In the genomic region with DNA sequence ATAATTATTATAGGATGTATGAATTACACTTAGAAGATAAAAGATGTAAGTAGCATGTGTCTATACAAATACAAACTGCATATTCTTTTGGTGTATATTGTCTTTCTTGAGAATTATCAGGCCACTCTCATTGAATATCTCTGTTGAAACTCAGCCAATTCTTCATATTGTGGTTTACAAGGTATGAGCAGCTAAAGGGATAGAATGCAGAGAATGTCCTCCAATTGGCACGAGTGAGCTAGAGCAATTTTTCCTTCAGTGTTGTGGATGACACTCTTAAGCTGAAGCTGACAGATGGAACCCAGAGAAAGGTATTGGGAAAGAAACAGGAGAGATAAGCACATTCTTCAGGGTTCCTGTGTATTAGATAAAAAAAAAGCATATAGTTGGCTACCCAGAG, we compare ENCODE assay signal across 23 cellular contexts.
DNase-seq lines count a peak whose midpoint lies in the region; ATAC-seq and TF ChIP-seq lines count a peak whose summit lies in the region.
"Had no signal": no experiment of that assay in that cellular context is flagged by ENCODE, and none has a peak within 500 bp of the region (broad histone marks: within the 10 kb centered on the region; RNA-seq: fewer than 3 reads in every experiment).

No MANE protein-coding gene starts in this region.

- no peaks in the 10 kb centered on the region for H3K9me3 ChIP-seq in GM23248 (ENCODE audit: low read depth)
- H3K9me3 ChIP-seq in mammary epithelial cell (replicated peaks; ENCODE audit: insufficient read depth, low read length), result no peaks in the 10 kb centered on the region
- H3K9me3 ChIP-seq in MM.1S (replicated peaks; ENCODE audit: insufficient read depth, low read length), result no peaks in the 10 kb centered on the region
- H3K9me3 ChIP-seq: thoracic aorta had no signal

- CTCF ChIA-PET in mammary epithelial cell (lab: Charles Lee; ENCODE audit: low non-redundant PET), result no interaction called here

- H3K4me1 ChIP-seq in GM23248 (ENCODE audit: insufficient read depth) (no peaks in the 10 kb centered on the region), mammary epithelial cell (ENCODE audit: insufficient read depth, low read length) (peaks cover 45% of the 10 kb centered on the region), MM.1S (ENCODE audit: low read length) (no peaks in the 10 kb centered on the region)

- H3F3A ChIP-seq in GM23248 (ENCODE audit: insufficient read depth), result no peaks in the 10 kb centered on the region
- no peaks in the 10 kb centered on the region for H3F3A ChIP-seq in MM.1S (ENCODE audit: insufficient read depth, low read length)

- H3K36me3 ChIP-seq in GM23248 (ENCODE audit: low read depth), result no peaks in the 10 kb centered on the region
- H3K36me3 ChIP-seq in mammary epithelial cell (ENCODE audit: insufficient read depth, low read length), result no peaks in the 10 kb centered on the region
- H3K36me3 ChIP-seq in MM.1S (replicated peaks; ENCODE audit: insufficient read depth, low read length), result no peaks in the 10 kb centered on the region
- H3K36me3 ChIP-seq: thoracic aorta had no signal

- H3K79me2 ChIP-seq in GM23248 (ENCODE audit: insufficient read depth) (no peaks in the 10 kb centered on the region), mammary epithelial cell (ENCODE audit: insufficient read depth, low read length) (no peaks in the 10 kb centered on the region), MM.1S (ENCODE audit: low read length) (no peaks in the 10 kb centered on the region)

- H2AFZ ChIP-seq in GM23248 (no peak overlapping the region), mammary epithelial cell (ENCODE audit: low read depth, low read length) (no peak overlapping the region), MM.1S (ENCODE audit: low read length) (no peak overlapping the region)

- H3K4me3 ChIP-seq in GM23248 (no peak overlapping the region), mammary epithelial cell (replicated peaks in 1 of 3; ENCODE audit: insufficient read depth in 1 of 3, low read depth in 2 of 3, low read length in 3 of 3) (no peak overlapping the region), MM.1S (ENCODE audit: low read length) (no peak overlapping the region)
- H3K4me3 ChIP-seq: coronary artery, thoracic aorta had no signal

- TF ChIP-seq CTCF in mammary epithelial cell (conservative IDR thresholded peaks at IDR 0.05 in 1 of 2, IDR thresholded peaks at IDR 0.05 in 1 of 2; ENCODE audit: extremely low read depth in 1 of 2, insufficient read depth in 1 of 2, low read depth in 1 of 2, low read length in 2 of 2), result no peak
- TF ChIP-seq CTCF in MM.1S (IDR thresholded peaks at IDR 0.05; ENCODE audit: low read length), result no peak

- H3K4me2 ChIP-seq in GM23248 (ENCODE audit: unreplicated experiment) (no peak overlapping the region), mammary epithelial cell (ENCODE audit: insufficient read depth, low read depth, low read length) (peak overlapping the region; percentile 57), MM.1S (ENCODE audit: low read depth, low read length) (no peak overlapping the region)

- DNase-seq in GM23248 (peak; percentile 4), NCI-H1105 treated with DMSO at 0.1 percent for 48 hours (lab: John Stamatoyannopoulos, UW) (peak; percentile 79), mammary epithelial cell (peak; percentile 37), kidney glomerular epithelial cell (lab: John Stamatoyannopoulos, UW) (peak; percentile 6), MM.1S (no peak), DMS 273 treated with DMSO at 0.1 percent for 48 hours (lab: John Stamatoyannopoulos, UW) (no peak), putamen (ENCODE audit: low spot score) (no peak)
- DNase-seq: ACHN; activated naive CD4-positive, alpha-beta T cell treated with Interleukin-2 at 50 U/mL for 16 hours; activated T-cell treated with anti-CD3 and anti-CD28 coated beads, Interleukin-2, amount 50 U/mL, for 4 hours; aorta; KG1; left colon; NCI-H1092; NCI-H2029 treated with DMSO at 0.1 percent for 48 hours; RPMI8226; stimulated activated CD4-positive, alpha-beta T cell treated with anti-CD3 and anti-CD28 coated beads, Interleukin-1b, Interleukin-23, amount 100 ng/mL, for 48 hours; stimulated activated naive B cell treated with anti-CD40 and anti-IgM and Interleukin-4, amounts not matched to agents 10 μg/mL and 1 μg/mL and 100 μg/mL, for 72 hours had no signal

- H3K9me2 ChIP-seq in GM23248 (ENCODE audit: insufficient read depth), result no peaks in the 10 kb centered on the region
- no peaks in the 10 kb centered on the region for H3K9me2 ChIP-seq in MM.1S (replicated peaks; ENCODE audit: insufficient read depth, low read length)

- ATAC-seq in GM18520 (IDR thresholded peaks at IDR 0.05; ENCODE audit: unreplicated experiment), result no peak
- ATAC-seq: activated CD4-positive, CD25-positive, alpha-beta regulatory T cell treated with anti-CD3 and anti-CD28 coated beads, Interleukin-2, amount 50 U/mL, for 24 hours; activated T-cell treated with anti-CD3 and anti-CD28 coated beads, Interleukin-2, amount 50 U/mL, for 4 hours; left colon; natural killer cell treated with Interleukin-12 subunit alpha and Interleukin-12 subunit beta and Interleukin-15 and Interleukin-18, amount 100 ng/mL, for 72 hours; stimulated activated naive B cell treated with anti-CD40 and anti-IgM and Interleukin-4, amounts not matched to agents 10 μg/mL and 1 μg/mL and 100 μg/mL, for 72 hours had no signal

- 16 to 20% methylated on average over 1 of the region's 1 CpG for WGBS in GM23248 (ENCODE audit: low coverage in 1 of 2, low lambda C conversion rate in 2 of 2, missing lambda C conversion rate in 2 of 2), 2 experiments
- WGBS in mammary epithelial cell (ENCODE audit: low coverage, missing lambda C conversion rate), result 0% methylated on average over 1 of the region's 1 CpG

- no peak overlapping the region for H3K9ac ChIP-seq in GM23248
- no peak overlapping the region for H3K9ac ChIP-seq in mammary epithelial cell (ENCODE audit: insufficient read depth, low read length)
- H3K9ac ChIP-seq in MM.1S (ENCODE audit: low read length), result no peak overlapping the region

- in situ Hi-C loops in GM23248 (cut with MboI) (no loop called here), mammary epithelial cell (cut with MboI; ENCODE audit: low sequenced_read_pairs in 2 of 2) (no loop called here)

- H3K27me3 ChIP-seq in GM23248 (replicated peaks; ENCODE audit: insufficient read depth), result no peaks in the 10 kb centered on the region
- H3K27me3 ChIP-seq in mammary epithelial cell (ENCODE audit: insufficient read depth, low read length), result no peaks in the 10 kb centered on the region
- no peaks in the 10 kb centered on the region for H3K27me3 ChIP-seq in MM.1S (replicated peaks; ENCODE audit: insufficient read depth, low read length)

- no TSS peak for BruUV-seq in mammary epithelial cell (replicated peaks; lab: Mats Ljungman, UMichigan)

- H3K27ac ChIP-seq in GM23248 (no peak overlapping the region), mammary epithelial cell (ENCODE audit: insufficient read depth, low read depth, low read length) (no peak overlapping the region), MM.1S (ENCODE audit: low read length) (no peak overlapping the region)
- H3K27ac ChIP-seq: coronary artery, thoracic aorta had no signal

- intact Hi-C loops in mammary epithelial cell (cut with micrococcal nuclease), result no loop called here

- H4K20me1 ChIP-seq in GM23248 (ENCODE audit: insufficient read depth) (no peaks in the 10 kb centered on the region), mammary epithelial cell (ENCODE audit: insufficient read depth, low read length) (no peaks in the 10 kb centered on the region), MM.1S (ENCODE audit: insufficient read depth, low read length) (no peaks in the 10 kb centered on the region)

- dilution Hi-C loops in mammary epithelial cell (cut with HindIII; ENCODE audit: low sequenced_read_pairs), result no loop called here

Comparison
In these comparisons a context has a peak if more than half of its experiments do, and no peak if none do; other contexts are left out.
1. DNase-seq: peak in GM23248 (single experiment), NCI-H1105 treated with DMSO at 0.1 percent for 48 hours (single experiment), mammary epithelial cell (single experiment) and kidney glomerular epithelial cell (single experiment); none in MM.1S (single experiment), DMS 273 treated with DMSO at 0.1 percent for 48 hours (single experiment) and putamen (single experiment).